ENCODE assay signal across 8 cellular contexts in genomic region chr5:103562084-103562452, GRCh38. TPM values are rescaled to one million over a fixed set of nuclear protein-coding genes. Genes with fewer than 3 reads are reported as not detected.
DNase-seq lines count a peak whose midpoint lies in the region; ATAC-seq and TF ChIP-seq lines count a peak whose summit lies in the region.

No MANE protein-coding gene starts in this region.

- peaks cover 3% of the 10 kb centered on the region; the same call in 1 of the 2 replicates for H3K4me1 ChIP-seq in SJCRH30
- H3K4me1 ChIP-seq in fibroblast of lung (ENCODE audit: control insufficient read depth, extremely low read depth, insufficient read depth, low read length) = no peaks in the 10 kb centered on the region

- H3K27ac Mint-ChIP-seq in HFFc6 = peak overlapping the region; percentile 94
- peak overlapping the region; percentile 96 for H3K27ac Mint-ChIP-seq in progenitor cell of endocrine pancreas

- H3K79me2 ChIP-seq in fibroblast of lung (ENCODE audit: control insufficient read depth, insufficient read depth, low read length) = no peaks in the 10 kb centered on the region

- H4K20me1 ChIP-seq in fibroblast of lung (ENCODE audit: control insufficient read depth, extremely low read depth, insufficient read depth, low read length) = no peaks in the 10 kb centered on the region

- H3K4me1 Mint-ChIP-seq in HFFc6 (ENCODE audit: low read depth) (peaks cover 27% of the 10 kb centered on the region), progenitor cell of endocrine pancreas (ENCODE audit: low read depth) (peaks cover 13% of the 10 kb centered on the region)

- H3K9me3 Mint-ChIP-seq in HFFc6 (no peaks in the 10 kb centered on the region), progenitor cell of endocrine pancreas (ENCODE audit: low read depth) (no peaks in the 10 kb centered on the region)

- H3K9ac ChIP-seq in fibroblast of lung (ENCODE audit: insufficient read depth, low read length) = peak overlapping the region; percentile 85

- H3K36me3 Mint-ChIP-seq in HFFc6 (ENCODE audit: low read depth) (no peaks in the 10 kb centered on the region), progenitor cell of endocrine pancreas (ENCODE audit: insufficient read depth) (peaks cover 7% of the 10 kb centered on the region)

- TF ChIP-seq CTCF in HFFc6 (IDR thresholded peaks at IDR 0.05) (no peak), fibroblast of lung (conservative IDR thresholded peaks at IDR 0.05 in 1 of 2, IDR thresholded peaks at IDR 0.05 in 1 of 2; ENCODE audit: low read depth in 1 of 2, low read length in 2 of 2) (no peak), progenitor cell of endocrine pancreas (IDR thresholded peaks at IDR 0.05; ENCODE audit: unreplicated experiment) (no peak)

- peak overlapping the region; percentile 91 for H3K4me2 ChIP-seq in fibroblast of lung (ENCODE audit: extremely low read depth, insufficient read depth, low read length)

- ATAC-seq in GM18520 (IDR thresholded peaks at IDR 0.05; ENCODE audit: unreplicated experiment) = peak; percentile 22

- H3K4me3 Mint-ChIP-seq in HFFc6 = peak overlapping the region; percentile 91
- H3K4me3 Mint-ChIP-seq in progenitor cell of endocrine pancreas (ENCODE audit: low read depth) = peak overlapping the region; percentile 89

- H3K36me3 ChIP-seq in SJCRH30 = no peaks in the 10 kb centered on the region
- no peaks in the 10 kb centered on the region for H3K36me3 ChIP-seq in fibroblast of lung (ENCODE audit: control insufficient read depth, insufficient read depth, low read length)

- peak overlapping the region; percentile 91 for H3K27ac ChIP-seq in SJCRH30
- peak overlapping the region; percentile 91 for H3K27ac ChIP-seq in fibroblast of lung (ENCODE audit: insufficient read depth, low read length)

- DNase-seq in HFFc6 = no peak
- no peak for DNase-seq in SJCRH30
- DNase-seq in fibroblast of lung (ENCODE audit: low read depth in 2 of 2) = no peak
- DNase-seq in progenitor cell of endocrine pancreas (ENCODE audit: low spot score, unreplicated experiment) = no peak
- no peak for DNase-seq in glomerular visceral epithelial cell (ENCODE audit: extremely low spot score)
- no peak for DNase-seq in superior temporal gyrus (ENCODE audit: extremely low spot score)
- DNase-seq in COR-L47 (lab: John Stamatoyannopoulos, UW) = no peak

- no peaks in the 10 kb centered on the region for H3K27me3 ChIP-seq in SJCRH30
- H3K27me3 ChIP-seq in fibroblast of lung (ENCODE audit: control insufficient read depth, insufficient read depth, low read length) = no peaks in the 10 kb centered on the region

- H2AFZ ChIP-seq in fibroblast of lung (ENCODE audit: low read length) = peak overlapping the region; percentile 97

- H3K9me3 ChIP-seq in SJCRH30 (replicated peaks) = no peaks in the 10 kb centered on the region
- H3K9me3 ChIP-seq in fibroblast of lung (ENCODE audit: control insufficient read depth, insufficient read depth, low read depth, low read length) = no peaks in the 10 kb centered on the region

- peak overlapping the region; percentile 91 for H3K4me3 ChIP-seq in SJCRH30
- H3K4me3 ChIP-seq in fibroblast of lung (replicated peaks in 1 of 4; ENCODE audit: control extremely low read depth in 1 of 4, insufficient read depth in 1 of 4, low read depth in 3 of 4, low read length in 4 of 4) = peak overlapping the region; percentile 79 to 95 (median 86)

- H3K27me3 Mint-ChIP-seq in HFFc6 (ENCODE audit: insufficient read depth) (peaks cover 10% of the 10 kb centered on the region), progenitor cell of endocrine pancreas (no peaks in the 10 kb centered on the region)

RNA-seq across cellular contexts. Expression of gene NUDT12, which starts 0.5 kb away (rescaled TPM):
- 1 to 10 TPM; 6.1 to 9.9 (median 9.0) TPM for total RNA-seq in HFFc6 (2021; fragmentation: NEBNext Ultra II Directional; extraction: Animal tissue kit (Norgen Biotek cat#: 25700))
- 11.1 and 12.0 TPM in 2 replicates for total RNA-seq in SJCRH30 (2014; rRNA removed; shearing (Covaris generic))
- total RNA-seq in fibroblast of lung = 9.8 and 15.4 TPM in 2 replicates
- 8.0 and 8.8 TPM in 2 replicates for polyA plus RNA-seq in fibroblast of lung
- 5.5 and 6.1 TPM in 2 replicates for polyA plus RNA-seq in fibroblast of lung (2012)
- polyA minus RNA-seq in fibroblast of lung (ENCODE audit: low replicate concordance) = 0.22 and 2.5 TPM in 2 replicates
- total RNA-seq in progenitor cell of endocrine pancreas = 13.0 and 14.5 TPM in 2 replicates
